ENCODE assay signal across 25 cellular contexts in the genomic region with DNA sequence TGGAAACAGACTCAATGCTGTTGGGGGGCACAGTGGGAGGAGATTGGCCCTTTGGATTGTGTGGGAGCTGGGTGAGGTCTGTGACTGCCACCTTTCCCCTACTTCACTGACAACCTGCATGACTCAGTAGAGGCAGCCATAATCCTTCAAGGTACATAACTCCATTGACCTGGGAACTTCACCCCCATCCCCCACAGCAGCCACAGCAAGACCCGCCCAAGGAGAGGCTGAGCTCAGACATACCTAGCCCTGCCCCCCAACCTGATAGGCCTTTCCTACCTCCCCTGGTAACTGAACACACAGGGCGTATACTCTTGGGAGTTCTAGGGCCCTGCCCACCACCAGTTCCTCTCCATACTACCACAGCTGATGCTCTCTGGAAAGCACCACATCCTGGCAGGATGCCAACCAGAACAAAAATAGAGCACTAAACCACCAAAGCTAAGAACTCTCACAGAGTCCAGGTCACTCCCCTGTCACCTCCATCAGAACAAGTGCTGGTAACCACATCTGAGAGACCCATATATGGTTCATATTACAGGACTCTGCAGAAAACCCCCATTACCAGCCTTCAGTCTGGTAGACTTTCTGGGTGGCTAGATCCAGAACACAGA.
DNase-seq lines count a peak whose midpoint lies in the region; ATAC-seq, FAIRE-seq and TF ChIP-seq lines count a peak whose summit lies in the region.
"Had no signal": no experiment of that assay in that cellular context is flagged by ENCODE, and none has a peak within 500 bp of the region (broad histone marks: within the 10 kb centered on the region; RNA-seq: fewer than 3 reads in every experiment).

No MANE protein-coding gene starts in this region.

- intact Hi-C loops in GM12878 (cut with micrococcal nuclease; ENCODE audit: unreplicated experiment), result no loop called here

- CTCF ChIA-PET in GM12878 (lab: Yijun Ruan, JAX), result no interaction called here

- no peak for TF ChIP-seq POLR2A in GM12878 (IDR thresholded peaks at IDR 0.05; ENCODE audit: low read depth, low read length)

- H3K4me1 ChIP-seq in Loucy (ENCODE audit: insufficient read depth, low read length, poor library complexity, severe bottlenecking) (no peaks in the 10 kb centered on the region), GM12878 (ENCODE audit: control insufficient read depth, insufficient read depth, low read length) (no peaks in the 10 kb centered on the region)
- H3K4me1 ChIP-seq in effector memory CD4-positive, alpha-beta T cell (ENCODE audit: control insufficient read depth, insufficient read depth, low read length, poor library complexity, severe bottlenecking), result no peaks in the 10 kb centered on the region

- no TSS peak for BruUV-seq in GM12878 (replicated peaks; lab: Mats Ljungman, UMichigan)

- H4K20me1 ChIP-seq in Loucy (ENCODE audit: insufficient read depth, low read length, poor library complexity, severe bottlenecking) (no peaks in the 10 kb centered on the region), GM12878 (ENCODE audit: control insufficient read depth, insufficient read depth) (no peaks in the 10 kb centered on the region)

- no peak for TF ChIP-seq EP300 in GM12878 (IDR thresholded peaks at IDR 0.05; ENCODE audit: borderline replicate concordance in 1 of 2, control insufficient read depth in 1 of 2, low read depth in 2 of 2, low read length in 2 of 2)

- no peaks in the 10 kb centered on the region for H3F3A ChIP-seq in Loucy (ENCODE audit: low read depth)

- 0% methylated on average over 2 of the region's 2 CpGs for WGBS in GM12878 (ENCODE audit: insufficient coverage, insufficient replicate concordance, low lambda C conversion rate, missing lambda C conversion rate)

- in situ Hi-C loops in GM12878 (cut with MboI), result no loop called here

- no peak overlapping the region for H2AFZ ChIP-seq in Loucy (ENCODE audit: low read length)
- H2AFZ ChIP-seq in GM12878 (ENCODE audit: control insufficient read depth, low read depth, low read length), result no peak overlapping the region

- RAD21 ChIA-PET in GM12878 (lab: Charles Lee; ENCODE audit: unreplicated experiment), result no interaction called here

- H3K9ac ChIP-seq in Loucy (ENCODE audit: low read depth, low read length, poor library complexity, severe bottlenecking) (no peak overlapping the region), GM12878 (ENCODE audit: control insufficient read depth, insufficient read depth, low read length) (no peak overlapping the region)

- H3K36me3 ChIP-seq in Loucy (ENCODE audit: insufficient read depth, low read length) (no peaks in the 10 kb centered on the region), GM12878 (ENCODE audit: control insufficient read depth in 2 of 2, insufficient read depth in 2 of 2, low read length in 1 of 2) (no peaks in the 10 kb centered on the region)
- H3K36me3 ChIP-seq in effector memory CD4-positive, alpha-beta T cell (ENCODE audit: control insufficient read depth, insufficient read depth, low read length), result no peaks in the 10 kb centered on the region

- no peak overlapping the region for H3K27ac ChIP-seq in GM12878 (ENCODE audit: control insufficient read depth, insufficient read depth)
- no peak overlapping the region for H3K27ac ChIP-seq in effector memory CD4-positive, alpha-beta T cell (ENCODE audit: insufficient read depth, low read length, poor library complexity, severe bottlenecking)
- H3K27ac ChIP-seq: HL-60 had no signal

- H3K79me2 ChIP-seq in Loucy (ENCODE audit: insufficient read depth, low read length) (no peaks in the 10 kb centered on the region), GM12878 (ENCODE audit: control insufficient read depth, insufficient read depth, low read length) (no peaks in the 10 kb centered on the region)

- POLR2A ChIA-PET in GM12878 (lab: Charles Lee), result no interaction called here

- SMC1A ChIA-PET in GM12878 (lab: Charles Lee; ENCODE audit: uncharacterized antibody, unreplicated experiment), result interaction anchor here (1.0 kb wide), 1 partner anchor 50 kb away, joined by 3 read pairs; no protein-coding TSS in a partner anchor

- TF ChIP-seq CTCF in Loucy (conservative IDR thresholded peaks at IDR 0.05; ENCODE audit: low read length), result no peak
- TF ChIP-seq CTCF in GM12878 (IDR thresholded peaks at IDR 0.05 in 2 of 3, conservative IDR thresholded peaks at IDR 0.05 in 1 of 3; ENCODE audit: control insufficient read depth in 2 of 3, extremely low read depth in 1 of 3, insufficient read depth in 1 of 3, low read depth in 3 of 3, low read length in 3 of 3), result no peak

- H3K9me3 ChIP-seq in Loucy (ENCODE audit: insufficient read depth, low read depth, low read length) (no peaks in the 10 kb centered on the region), GM12878 (replicated peaks; ENCODE audit: control insufficient read depth, insufficient read depth, low read length) (no peaks in the 10 kb centered on the region; the same call in 2 of the 3 replicates)
- H3K9me3 ChIP-seq in effector memory CD4-positive, alpha-beta T cell (ENCODE audit: control insufficient read depth, low read length), result no peaks in the 10 kb centered on the region

- no peaks in the 10 kb centered on the region for H3K27me3 ChIP-seq in Loucy (ENCODE audit: insufficient read depth, low read length, poor library complexity, severe bottlenecking)
- H3K27me3 ChIP-seq in GM12878 (replicated peaks in 1 of 2; ENCODE audit: control insufficient read depth in 2 of 2, insufficient read depth in 2 of 2, low read length in 1 of 2), result no peaks in the 10 kb centered on the region
- H3K27me3 ChIP-seq in effector memory CD4-positive, alpha-beta T cell (replicated peaks; ENCODE audit: control insufficient read depth, insufficient read depth, low read length, poor library complexity, severe bottlenecking), result no peaks in the 10 kb centered on the region

- no peak for DNase-seq in GM12878 (ENCODE audit: low read depth, low spot score)
- DNase-seq in NCI-H2081 treated with DMSO at 0.1 percent for 48 hours (lab: John Stamatoyannopoulos, UW), result no peak
- no peak for DNase-seq in effector memory CD4-positive, alpha-beta T cell
- DNase-seq: activated CD4-positive, alpha-beta T cell treated with anti-CD3 and anti-CD28 coated beads, Interleukin-2, amount 10 ng/mL, durations not matched to agents 24 days and 14 days; activated naive CD8-positive, alpha-beta T cell treated with anti-CD3 and anti-CD28 coated beads, Interleukin-2, amount 50 U/mL, for 24 hours; effector memory CD8-positive, alpha-beta T cell; kidney; NCI-H1048; NCI-H1930; NCI-H524; nucleus accumbens; stimulated activated CD4-positive, alpha-beta T cell treated with anti-CD3 and anti-CD28 coated beads, Interleukin-4, amount 100 ng/mL, for 1 hour; stimulated activated naive CD8-positive, alpha-beta T cell treated with anti-CD3 and anti-CD28 coated beads, Interleukin-15, amount 100 ng/mL, for 72 hours; SW 1271; trophoblast cell had no signal

- TF ChIP-seq RAD21 in GM12878 (IDR thresholded peaks at IDR 0.05; ENCODE audit: insufficient read depth, low read depth, low read length), result no peak

- H3K4me2 ChIP-seq in Loucy (ENCODE audit: low read depth, low read length, poor library complexity, severe bottlenecking) (peak overlapping the region; percentile 10), GM12878 (ENCODE audit: control insufficient read depth, insufficient read depth) (no peak overlapping the region)

- no peaks in the 10 kb centered on the region for H3K9me2 ChIP-seq in Loucy (replicated peaks; ENCODE audit: low read depth, low read length)

- H3K4me3 ChIP-seq in Loucy (ENCODE audit: low read length, poor library complexity, severe bottlenecking), result no peak overlapping the region
- no peak overlapping the region for H3K4me3 ChIP-seq in GM12878
- H3K4me3 ChIP-seq in effector memory CD4-positive, alpha-beta T cell (ENCODE audit: insufficient read depth, low read depth, low read length, poor library complexity, severe bottlenecking), result no peak overlapping the region
- H3K4me3 ChIP-seq: lung had no signal

- FAIRE-seq in GM12878 (lab: Jason Lieb, UNC), result no peak
- FAIRE-seq: GM18507, H54, kidney had no signal

- ATAC-seq in GM18502 (IDR thresholded peaks at IDR 0.05; ENCODE audit: poor library complexity, unreplicated experiment) (peak; percentile 65), HG02610 (IDR thresholded peaks at IDR 0.05; ENCODE audit: unreplicated experiment) (peak; percentile 83), GM12878 (peak; percentile 60), HG03520 (IDR thresholded peaks at IDR 0.05; ENCODE audit: unreplicated experiment) (no peak), GM21526 (IDR thresholded peaks at IDR 0.05; ENCODE audit: low FRiP score, unreplicated experiment) (no peak)
- ATAC-seq: activated naive CD8-positive, alpha-beta T cell treated with anti-CD3 and anti-CD28 coated beads, Interleukin-2, amount 50 U/mL, for 24 hours; effector memory CD8-positive, alpha-beta T cell; Right ventricle myocardium inferior; stimulated activated naive CD8-positive, alpha-beta T cell treated with anti-CD3 and anti-CD28 coated beads, Interleukin-15, amount 100 ng/mL, for 72 hours had no signal

TF ChIP-seq in GM12878, 131 proteins besides CTCF, POLR2A, EP300 and RAD21 (continues in another document):
- no peak for TF ChIP-seq ZNF274 (IDR thresholded peaks at IDR 0.05; ENCODE audit: insufficient read depth, insufficient read length)
- TF ChIP-seq, protein P1, sequence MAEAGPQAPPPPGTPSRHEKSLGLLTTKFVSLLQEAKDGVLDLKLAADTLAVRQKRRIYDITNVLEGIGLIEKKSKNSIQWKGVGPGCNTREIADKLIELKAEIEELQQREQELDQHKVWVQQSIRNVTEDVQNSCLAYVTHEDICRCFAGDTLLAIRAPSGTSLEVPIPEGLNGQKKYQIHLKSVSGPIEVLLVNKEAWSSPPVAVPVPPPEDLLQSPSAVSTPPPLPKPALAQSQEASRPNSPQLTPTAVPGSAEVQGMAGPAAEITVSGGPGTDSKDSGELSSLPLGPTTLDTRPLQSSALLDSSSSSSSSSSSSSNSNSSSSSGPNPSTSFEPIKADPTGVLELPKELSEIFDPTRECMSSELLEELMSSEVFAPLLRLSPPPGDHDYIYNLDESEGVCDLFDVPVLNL (IDR thresholded peaks at IDR 0.05; ENCODE audit: low read depth, low read length), result no peak
- no peak for TF ChIP-seq BACH1 (IDR thresholded peaks at IDR 0.05; ENCODE audit: borderline replicate concordance)
- TF ChIP-seq NBN (IDR thresholded peaks at IDR 0.05), result no peak
- TF ChIP-seq PML (IDR thresholded peaks at IDR 0.05; ENCODE audit: low read length), result no peak

Comparison
In these comparisons a context has a peak if more than half of its experiments do, and no peak if none do; other contexts are left out.
1. ATAC-seq: peak in GM18502 (single experiment), HG02610 (single experiment) and GM12878 (single experiment); none in HG03520 (single experiment) and GM21526 (single experiment).